35 cellular contexts compared by ENCODE assay signal in genomic region chr14:25884657-25885056, GRCh38.
"Had no signal": no experiment of that assay in that cellular context is flagged by ENCODE, and none has a peak within 500 bp of the region (broad histone marks: within the 10 kb centered on the region; RNA-seq: fewer than 3 reads in every experiment).

No MANE protein-coding gene starts in this region.

- ATAC-seq: activated naive CD4-positive, alpha-beta T cell treated with anti-CD3 and anti-CD28 coated beads, Interleukin-2, amount 50 U/mL, for 72 hours; activated naive CD8-positive, alpha-beta T cell treated with anti-CD3 and anti-CD28 coated beads, Interleukin-2, amount 50 U/mL, for 24 hours; activated T-cell treated with anti-CD3 and anti-CD28 coated beads, Interleukin-2, amount 50 U/mL, for 4 hours; activated T-cell treated with anti-CD3 and anti-CD28 coated beads, Interleukin-2, amount 50 U/mL, for 72 hours; activated T-helper 17 cell treated with anti-CD3 and anti-CD28 coated beads, Interleukin-2, amount 50 U/mL, for 72 hours; body of pancreas had no signal

- H3K4me3 ChIP-seq: adrenal gland, ascending aorta, body of pancreas, breast epithelium, cardiac muscle cell had no signal

- FAIRE-seq: astrocyte, bronchial epithelial cell had no signal

- H3K27ac ChIP-seq: adrenal gland, ascending aorta, body of pancreas, brain microvascular endothelial cell, breast epithelium, cardiac muscle cell had no signal

- H3K36me3 ChIP-seq: adrenal gland, ascending aorta, brain microvascular endothelial cell, breast epithelium, cardiac muscle cell had no signal

- H3K4me1 ChIP-seq: adrenal gland, ascending aorta, body of pancreas, breast epithelium had no signal

- H3K27me3 ChIP-seq: adrenal gland, ascending aorta, body of pancreas, brain microvascular endothelial cell, breast epithelium, cardiac muscle cell had no signal

- DNase-seq: activated effector memory CD4-positive, alpha-beta T cell treated with anti-CD3 and anti-CD28 coated beads, Interleukin-2, amount 50 U/mL, for 16 hours; activated effector memory CD4-positive, alpha-beta T cell treated with Interleukin-2 at 50 U/mL for 16 hours; activated gamma-delta T cell; activated gamma-delta T cell treated with Interleukin-2 at 50 U/mL for 16 hours; activated naive CD4-positive, alpha-beta T cell; activated naive CD4-positive, alpha-beta T cell treated with anti-CD3 and anti-CD28 coated beads for 36 hours; activated naive CD4-positive, alpha-beta T cell treated with anti-CD3 and anti-CD28 coated beads, Interleukin-2, amount 10 ng/mL, durations not matched to agents 7 days and 5 days; activated naive CD4-positive, alpha-beta T cell treated with anti-CD3 and anti-CD28 coated beads, Interleukin-2, amount 50 U/mL, for 16 hours; activated naive CD4-positive, alpha-beta T cell treated with Interleukin-2 at 50 U/mL for 16 hours; activated naive CD8-positive, alpha-beta T cell treated with anti-CD3 and anti-CD28 coated beads for 36 hours; activated naive CD8-positive, alpha-beta T cell treated with anti-CD3 and anti-CD28 coated beads, Interleukin-2, amount 10 ng/mL, durations not matched to agents 7 days and 5 days; activated naive CD8-positive, alpha-beta T cell treated with anti-CD3 and anti-CD28 coated beads, Interleukin-2, amount 50 U/mL, for 24 hours; activated T-cell treated with anti-CD3 and anti-CD28 coated beads for 4 hours; activated T-cell treated with anti-CD3 and anti-CD28 coated beads, Interleukin-2, amount 50 U/mL, for 1 hour; activated T-cell treated with anti-CD3 and anti-CD28 coated beads, Interleukin-2, amount 50 U/mL, for 24 hours; activated T-cell treated with anti-CD3 and anti-CD28 coated beads, Interleukin-2, amount 50 U/mL, for 4 hours; activated T-cell treated with anti-CD3 and anti-CD28 coated beads, Interleukin-2, amount 50 U/mL, for 48 hours; activated T-cell treated with anti-CD3 and anti-CD28 coated beads, Interleukin-2, amount 50 U/mL, for 72 hours; adrenal gland; amniotic stem cell; amygdala; anterior cingulate cortex; aorta; body of pancreas; brain microvascular endothelial cell; caudate nucleus; central memory CD4-positive, alpha-beta T cell; cerebellar nuclear complex had no signal

- H3K9me3 ChIP-seq: adrenal gland, ascending aorta, body of pancreas, breast epithelium had no signal
